In the genomic region with DNA sequence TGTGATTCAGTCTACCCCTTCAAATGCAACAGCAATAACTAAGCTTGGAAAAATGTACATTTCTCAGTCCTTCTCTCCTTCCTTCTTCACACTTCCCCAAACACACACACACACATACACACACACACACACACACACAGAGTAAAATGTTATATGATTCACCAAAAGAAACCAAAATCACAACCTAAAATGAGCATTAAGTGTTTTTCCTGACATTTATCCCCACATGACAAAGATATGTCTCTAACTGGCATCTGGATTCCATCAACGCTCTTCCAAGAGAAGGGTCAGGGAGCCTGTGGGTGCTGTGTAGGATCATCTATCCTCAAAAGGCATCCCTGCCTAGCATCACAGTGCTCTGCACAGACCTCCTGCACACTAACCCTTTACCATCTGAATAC, we compare ENCODE assay signal across 20 cellular contexts. TPM values are rescaled to one million over a fixed set of nuclear protein-coding genes. Genes with fewer than 3 reads are reported as not detected.
DNase-seq lines count a peak whose midpoint lies in the region; ATAC-seq and TF ChIP-seq lines count a peak whose summit lies in the region.
"Had no signal": no experiment of that assay in that cellular context is flagged by ENCODE, and none has a peak within 500 bp of the region (broad histone marks: within the 10 kb centered on the region; RNA-seq: fewer than 3 reads in every experiment).

No MANE protein-coding gene starts in this region.

- peaks cover 8% of the 10 kb centered on the region for H3K4me1 ChIP-seq in endodermal cell (ENCODE audit: control insufficient read depth, insufficient read depth, low read length)
- H3K4me1 ChIP-seq: BLaER1 had no signal

- no peak overlapping the region for H3K27ac Mint-ChIP-seq in endodermal cell
- H3K27ac Mint-ChIP-seq: naive B cell had no signal

- no peaks in the 10 kb centered on the region for H3K9me3 ChIP-seq in endodermal cell (ENCODE audit: control insufficient read depth, low read length)
- H3K9me3 ChIP-seq: BLaER1, left lung, MG63 had no signal

- peak; percentile 69 for ATAC-seq in SK-N-SH treated with all-trans-retinoic acid at 6 μM for 48 hours

- no peaks in the 10 kb centered on the region for H3K36me3 Mint-ChIP-seq in endodermal cell (ENCODE audit: low read depth)
- H3K36me3 Mint-ChIP-seq: naive B cell had no signal

- H3K9ac ChIP-seq in endodermal cell (ENCODE audit: extremely low read depth, low read length, poor library complexity, severe bottlenecking), result no peak overlapping the region
- H3K9ac ChIP-seq: BLaER1 had no signal

- no peak overlapping the region for H3K4me3 Mint-ChIP-seq in endodermal cell
- H3K4me3 Mint-ChIP-seq: naive B cell had no signal

- DNase-seq in EL (peak; percentile 71), fibroblast of pulmonary artery (ENCODE audit: low read depth) (peak; percentile 37), skeletal muscle cell (ENCODE audit: low read depth) (peak; percentile 65), NCI-H2227 (lab: John Stamatoyannopoulos, UW; ENCODE audit: unreplicated experiment) (no peak), endodermal cell (no peak), DMS153 treated with DMSO at 0.1 percent for 48 hours (lab: John Stamatoyannopoulos, UW; ENCODE audit: unreplicated experiment) (no peak), inferior parietal cortex (ENCODE audit: extremely low spot score) (no peak)
- DNase-seq: activated naive CD4-positive, alpha-beta T cell treated with anti-CD3 and anti-CD28 coated beads, Interleukin-2, amount 50 U/mL, for 16 hours; caudate nucleus; DMS53; GOT3; left lung; MG63; naive B cell; NCI-H2081; retina; stimulated activated CD8-positive, alpha-beta memory T cell treated with anti-CD3 and anti-CD28 coated beads, Interleukin-4, amount 100 ng/mL, for 48 hours had no signal

- no peak overlapping the region for H3K27ac ChIP-seq in endodermal cell (ENCODE audit: low read depth, low read length)
- H3K27ac ChIP-seq: BLaER1 had no signal

- H3K27me3 Mint-ChIP-seq in endodermal cell (ENCODE audit: insufficient read depth), result peaks cover 3% of the 10 kb centered on the region
- H3K27me3 Mint-ChIP-seq: naive B cell had no signal

- peaks cover 11% of the 10 kb centered on the region for H3K4me1 Mint-ChIP-seq in endodermal cell
- H3K4me1 Mint-ChIP-seq: naive B cell had no signal

- TF ChIP-seq CTCF in fibroblast of pulmonary artery (IDR thresholded peaks at IDR 0.05; ENCODE audit: low read length, missing control alignments) (no peak), endodermal cell (conservative IDR thresholded peaks at IDR 0.05) (no peak)

- no peaks in the 10 kb centered on the region for H3K27me3 ChIP-seq in endodermal cell (ENCODE audit: control insufficient read depth, insufficient read depth, low read length, poor library complexity, severe bottlenecking)
- H3K27me3 ChIP-seq: BLaER1, left lung, MG63 had no signal

- H3K36me3 ChIP-seq in endodermal cell (ENCODE audit: control insufficient read depth, insufficient read depth, low read length), result peaks cover 85% of the 10 kb centered on the region
- H3K36me3 ChIP-seq: BLaER1, left lung had no signal

- H3K4me3 ChIP-seq in fibroblast of pulmonary artery (replicated peaks; ENCODE audit: low read depth, low read length) (no peak overlapping the region), skeletal muscle cell (ENCODE audit: low read depth, low read length) (no peak overlapping the region), endodermal cell (ENCODE audit: low read length) (no peak overlapping the region)
- H3K4me3 ChIP-seq: BLaER1, left lung, MG63 had no signal

- WGBS in endodermal cell (ENCODE audit: insufficient coverage in 1 of 2, insufficient read length in 1 of 2), 2 experiments, result 96% methylated on average over 1 of the region's 1 CpG; no CpG with 5 or more reads in 1 of the 2 experiments

- no peaks in the 10 kb centered on the region for H3K9me3 Mint-ChIP-seq in endodermal cell

TF ChIP-seq in SK-N-SH treated with all-trans-retinoic acid at 6 μM for 48 hours, 23 proteins besides CTCF, POLR2A, EP300 and RAD21 (continues in another document):
- TF ChIP-seq, protein P1, sequence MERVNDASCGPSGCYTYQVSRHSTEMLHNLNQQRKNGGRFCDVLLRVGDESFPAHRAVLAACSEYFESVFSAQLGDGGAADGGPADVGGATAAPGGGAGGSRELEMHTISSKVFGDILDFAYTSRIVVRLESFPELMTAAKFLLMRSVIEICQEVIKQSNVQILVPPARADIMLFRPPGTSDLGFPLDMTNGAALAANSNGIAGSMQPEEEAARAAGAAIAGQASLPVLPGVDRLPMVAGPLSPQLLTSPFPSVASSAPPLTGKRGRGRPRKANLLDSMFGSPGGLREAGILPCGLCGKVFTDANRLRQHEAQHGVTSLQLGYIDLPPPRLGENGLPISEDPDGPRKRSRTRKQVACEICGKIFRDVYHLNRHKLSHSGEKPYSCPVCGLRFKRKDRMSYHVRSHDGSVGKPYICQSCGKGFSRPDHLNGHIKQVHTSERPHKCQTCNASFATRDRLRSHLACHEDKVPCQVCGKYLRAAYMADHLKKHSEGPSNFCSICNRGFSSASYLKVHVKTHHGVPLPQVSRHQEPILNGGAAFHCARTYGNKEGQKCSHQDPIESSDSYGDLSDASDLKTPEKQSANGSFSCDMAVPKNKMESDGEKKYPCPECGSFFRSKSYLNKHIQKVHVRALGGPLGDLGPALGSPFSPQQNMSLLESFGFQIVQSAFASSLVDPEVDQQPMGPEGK (CRISPR knock-in tag; IDR thresholded peaks at IDR 0.05; ENCODE audit: borderline replicate concordance), result peak; percentile 87
- TF ChIP-seq RARB (CRISPR knock-in tag; IDR thresholded peaks at IDR 0.05) (peak; percentile 79; the same call in 1 of the 2 replicates), ZNF70 (CRISPR knock-in tag; IDR thresholded peaks at IDR 0.05) (no peak), PPARA (CRISPR knock-in tag; IDR thresholded peaks at IDR 0.05; ENCODE audit: borderline replicate concordance) (no peak), ESRRG (CRISPR knock-in tag; IDR thresholded peaks at IDR 0.05) (no peak), SNAI2 (CRISPR knock-in tag; IDR thresholded peaks at IDR 0.05) (no peak), ISL1 (CRISPR knock-in tag; IDR thresholded peaks at IDR 0.05) (peak; percentile 95), TOX (CRISPR knock-in tag; IDR thresholded peaks at IDR 0.05; ENCODE audit: borderline replicate concordance) (peak; percentile 90), ZFP30 (CRISPR knock-in tag; IDR thresholded peaks at IDR 0.05) (no peak), ZNF565 (CRISPR knock-in tag; conservative IDR thresholded peaks at IDR 0.05; ENCODE audit: low read depth) (no peak), ZFP3 (CRISPR knock-in tag; IDR thresholded peaks at IDR 0.05) (0 out of 2 replicates have a peak, but pooled peaks have one; percentile 53), CSDC2 (CRISPR knock-in tag; IDR thresholded peaks at IDR 0.05) (0 out of 2 replicates have a peak, but pooled peaks have one; percentile 21), OSR1 (CRISPR knock-in tag; IDR thresholded peaks at IDR 0.05) (no peak)
- TF ChIP-seq, protein P2, sequence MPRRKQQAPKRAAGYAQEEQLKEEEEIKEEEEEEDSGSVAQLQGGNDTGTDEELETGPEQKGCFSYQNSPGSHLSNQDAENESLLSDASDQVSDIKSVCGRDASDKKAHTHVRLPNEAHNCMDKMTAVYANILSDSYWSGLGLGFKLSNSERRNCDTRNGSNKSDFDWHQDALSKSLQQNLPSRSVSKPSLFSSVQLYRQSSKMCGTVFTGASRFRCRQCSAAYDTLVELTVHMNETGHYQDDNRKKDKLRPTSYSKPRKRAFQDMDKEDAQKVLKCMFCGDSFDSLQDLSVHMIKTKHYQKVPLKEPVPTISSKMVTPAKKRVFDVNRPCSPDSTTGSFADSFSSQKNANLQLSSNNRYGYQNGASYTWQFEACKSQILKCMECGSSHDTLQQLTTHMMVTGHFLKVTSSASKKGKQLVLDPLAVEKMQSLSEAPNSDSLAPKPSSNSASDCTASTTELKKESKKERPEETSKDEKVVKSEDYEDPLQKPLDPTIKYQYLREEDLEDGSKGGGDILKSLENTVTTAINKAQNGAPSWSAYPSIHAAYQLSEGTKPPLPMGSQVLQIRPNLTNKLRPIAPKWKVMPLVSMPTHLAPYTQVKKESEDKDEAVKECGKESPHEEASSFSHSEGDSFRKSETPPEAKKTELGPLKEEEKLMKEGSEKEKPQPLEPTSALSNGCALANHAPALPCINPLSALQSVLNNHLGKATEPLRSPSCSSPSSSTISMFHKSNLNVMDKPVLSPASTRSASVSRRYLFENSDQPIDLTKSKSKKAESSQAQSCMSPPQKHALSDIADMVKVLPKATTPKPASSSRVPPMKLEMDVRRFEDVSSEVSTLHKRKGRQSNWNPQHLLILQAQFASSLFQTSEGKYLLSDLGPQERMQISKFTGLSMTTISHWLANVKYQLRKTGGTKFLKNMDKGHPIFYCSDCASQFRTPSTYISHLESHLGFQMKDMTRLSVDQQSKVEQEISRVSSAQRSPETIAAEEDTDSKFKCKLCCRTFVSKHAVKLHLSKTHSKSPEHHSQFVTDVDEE (CRISPR knock-in tag; IDR thresholded peaks at IDR 0.05), result peak; percentile 91
- TF ChIP-seq, protein P3, sequence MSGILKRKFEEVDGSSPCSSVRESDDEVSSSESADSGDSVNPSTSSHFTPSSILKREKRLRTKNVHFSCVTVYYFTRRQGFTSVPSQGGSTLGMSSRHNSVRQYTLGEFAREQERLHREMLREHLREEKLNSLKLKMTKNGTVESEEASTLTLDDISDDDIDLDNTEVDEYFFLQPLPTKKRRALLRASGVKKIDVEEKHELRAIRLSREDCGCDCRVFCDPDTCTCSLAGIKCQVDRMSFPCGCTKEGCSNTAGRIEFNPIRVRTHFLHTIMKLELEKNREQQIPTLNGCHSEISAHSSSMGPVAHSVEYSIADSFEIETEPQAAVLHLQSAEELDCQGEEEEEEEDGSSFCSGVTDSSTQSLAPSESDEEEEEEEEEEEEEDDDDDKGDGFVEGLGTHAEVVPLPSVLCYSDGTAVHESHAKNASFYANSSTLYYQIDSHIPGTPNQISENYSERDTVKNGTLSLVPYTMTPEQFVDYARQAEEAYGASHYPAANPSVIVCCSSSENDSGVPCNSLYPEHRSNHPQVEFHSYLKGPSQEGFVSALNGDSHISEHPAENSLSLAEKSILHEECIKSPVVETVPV (CRISPR knock-in tag; IDR thresholded peaks at IDR 0.05), result peak; percentile 86
- TF ChIP-seq, protein P4, sequence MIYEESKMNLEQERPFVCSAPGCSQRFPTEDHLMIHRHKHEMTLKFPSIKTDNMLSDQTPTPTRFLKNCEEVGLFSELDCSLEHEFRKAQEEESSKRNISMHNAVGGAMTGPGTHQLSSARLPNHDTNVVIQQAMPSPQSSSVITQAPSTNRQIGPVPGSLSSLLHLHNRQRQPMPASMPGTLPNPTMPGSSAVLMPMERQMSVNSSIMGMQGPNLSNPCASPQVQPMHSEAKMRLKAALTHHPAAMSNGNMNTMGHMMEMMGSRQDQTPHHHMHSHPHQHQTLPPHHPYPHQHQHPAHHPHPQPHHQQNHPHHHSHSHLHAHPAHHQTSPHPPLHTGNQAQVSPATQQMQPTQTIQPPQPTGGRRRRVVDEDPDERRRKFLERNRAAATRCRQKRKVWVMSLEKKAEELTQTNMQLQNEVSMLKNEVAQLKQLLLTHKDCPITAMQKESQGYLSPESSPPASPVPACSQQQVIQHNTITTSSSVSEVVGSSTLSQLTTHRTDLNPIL (CRISPR knock-in tag; IDR thresholded peaks at IDR 0.05; ENCODE audit: low read depth), result peak; percentile 62; the same call in 1 of the 2 replicates

RNA-seq across cellular contexts. Expression of a gene that starts 21.0 kb away (rescaled TPM):
- 10 to 100 TPM in 1 of 2 donors, 1 to 10 TPM in 1; 6.1 to 10.4 TPM for total RNA-seq in endodermal cell
- polyA plus RNA-seq in endodermal cell (2013, experiment 1 of 2), result 19.4 TPM
- 18.4 TPM for polyA plus RNA-seq in endodermal cell (2013, experiment 2 of 2)
- total RNA-seq: T-helper 2 cell treated with Interferon-gamma antibody and Interleukin-4, amounts not matched to agents 100 ng/mL and 5 ng/mL, for 36 hours had no signal

Comparison
In these comparisons a context has a peak if more than half of its experiments do, and no peak if none do; other contexts are left out.
1. DNase-seq: peak in EL (single experiment), fibroblast of pulmonary artery (single experiment) and skeletal muscle cell (single experiment); none in NCI-H2227 (single experiment), endodermal cell (single experiment), DMS153 treated with DMSO at 0.1 percent for 48 hours (single experiment) and inferior parietal cortex (single experiment).